ENCODE assay signal across 8 cellular contexts in genomic region chr3:52769786-52770445, GRCh38. TPM values are rescaled to one million over a fixed set of nuclear protein-coding genes. Genes with fewer than 3 reads are reported as not detected.
DNase-seq lines count a peak whose midpoint lies in the region; ATAC-seq, FAIRE-seq and TF ChIP-seq lines count a peak whose summit lies in the region.

No MANE protein-coding gene starts in this region.

- no peak for TF ChIP-seq CTCF in AG04450 (IDR thresholded peaks at IDR 0.05; ENCODE audit: low read depth, low read length)
- no peak for TF ChIP-seq CTCF in HL-60 (IDR thresholded peaks at IDR 0.05; ENCODE audit: insufficient read depth, low read length)
- no peak for TF ChIP-seq CTCF in ascending aorta (IDR thresholded peaks at IDR 0.05)
- TF ChIP-seq CTCF in HepG2 (CRISPR knock-in tag; IDR thresholded peaks at IDR 0.05) = no peak
- TF ChIP-seq CTCF in upper lobe of left lung (IDR thresholded peaks at IDR 0.05) = no peak

- CTCF ChIA-PET in AG04450 (lab: Charles Lee) = no interaction called here
- CTCF ChIA-PET in HepG2 (lab: Yijun Ruan, JAX; ENCODE audit: low intra/inter-chr PET ratio, low total read pairs) = no interaction called here

- no peaks in the 10 kb centered on the region for H3K9me3 ChIP-seq in AG04450 (ENCODE audit: control insufficient read depth, insufficient read depth, low read length)
- H3K9me3 ChIP-seq in ascending aorta = no peaks in the 10 kb centered on the region
- H3K9me3 ChIP-seq in HepG2 (ENCODE audit: low read length) = no peaks in the 10 kb centered on the region
- no peaks in the 10 kb centered on the region for H3K9me3 ChIP-seq in upper lobe of left lung

- in situ Hi-C loops in HepG2 (cut with HindIII; ENCODE audit: extremely low pct_ligation_motif_present, low pct_unique_long_range_greater_than_20kb) = no loop called here

- FAIRE-seq in HepG2 (lab: Jason Lieb, UNC) = no peak

- H3K79me2 ChIP-seq in HepG2 (ENCODE audit: insufficient read depth, low read length) = peaks cover 17% of the 10 kb centered on the region

- no peak for DNase-seq in AG04450 (ENCODE audit: low read depth, low spot score)
- no peak for DNase-seq in HL-60 (ENCODE audit: low read depth in 1 of 2, low spot score in 1 of 2)
- DNase-seq in ascending aorta (ENCODE audit: low spot score in 2 of 2) = no peak
- no peak for DNase-seq in HepG2 (ENCODE audit: low spot score)
- DNase-seq in upper lobe of left lung = no peak
- no peak for DNase-seq in superior temporal gyrus (ENCODE audit: extremely low spot score)
- DNase-seq in NCI-H510A treated with DMSO at 0.1 percent for 48 hours (lab: John Stamatoyannopoulos, UW) = no peak
- no peak for DNase-seq in NK-92 treated with Interleukin-12 subunit alpha and Interleukin-12 subunit beta, amount 100 ng/mL, for 24 hours (lab: John Stamatoyannopoulos, UW)

- H3K4me2 ChIP-seq in HepG2 (ENCODE audit: low read depth, low read length) = peak overlapping the region; percentile 94

- 20% methylated on average over 13 of the region's 13 CpGs for WGBS in HepG2 (ENCODE audit: low lambda C conversion rate)
- WGBS in upper lobe of left lung, 2 donors = 20 to 26% methylated on average over 13 of the region's 13 CpGs

- ATAC-seq in HepG2 = 0 out of 3 replicates have a peak, but pooled peaks have one; percentile 5
- ATAC-seq in upper lobe of left lung (ENCODE audit: low FRiP score in 2 of 2) = no peak

- no peak for TF ChIP-seq EP300 in HepG2 (IDR thresholded peaks at IDR 0.05; ENCODE audit: low read depth in 2 of 2, low read length in 2 of 2)
- TF ChIP-seq EP300 in HepG2 (CRISPR knock-in tag; IDR thresholded peaks at IDR 0.05; ENCODE audit: borderline replicate concordance) = no peak
- no peak for TF ChIP-seq EP300 in upper lobe of left lung (IDR thresholded peaks at IDR 0.05)

- BruUV-seq in HepG2 (replicated peaks; lab: Mats Ljungman, UMichigan) = TSS peak; percentile 52

- H3K27ac ChIP-seq in AG04450 (ENCODE audit: low read depth, low read length) (no peak overlapping the region), HL-60 (replicated peaks) (peak overlapping the region; percentile 89), ascending aorta (peak overlapping the region in 1 of 2 donors; percentile 53), HepG2 (ENCODE audit: extremely low read length, insufficient read depth, low read length) (peak overlapping the region; percentile 80), upper lobe of left lung (peak overlapping the region in 3 of 4 donors; percentile 74 to 85 (median 82))

- H2AFZ ChIP-seq in HepG2 (ENCODE audit: low read length) = no peak overlapping the region

- intact Hi-C loops in ascending aorta (cut with DNase I) (loop anchor here (2.0 to 5.0 kb wide), 2 partner anchors 62 to 127 kb away; partner anchors contain the start of genes ITIH4 and STIMATE), HepG2 (cut with micrococcal nuclease; ENCODE audit: unreplicated experiment) (loop anchor here (2.0 to 10.0 kb wide), 2 partner anchors 17 to 55 kb away; no protein-coding TSS in a partner anchor)

- H3K4me3 ChIP-seq in AG04450 (ENCODE audit: low read depth, low read length) = peak overlapping the region; percentile 90
- peak overlapping the region; percentile 99 for H3K4me3 ChIP-seq in HL-60 (replicated peaks; ENCODE audit: insufficient read depth, low read length)
- H3K4me3 ChIP-seq in ascending aorta = peak overlapping the region; percentile 90 to 92
- peak overlapping the region; percentile 52 to 89 (median 72) for H3K4me3 ChIP-seq in HepG2 (replicated peaks in 1 of 3; ENCODE audit: insufficient read depth in 1 of 3, low read depth in 2 of 3, low read length in 3 of 3)
- H3K4me3 ChIP-seq in upper lobe of left lung = peak overlapping the region; percentile 77 to 94 (median 88)

- H3K4me1 ChIP-seq in ascending aorta (peaks cover 7 to 8% of the 10 kb centered on the region in 2 donors), HepG2 (ENCODE audit: insufficient read depth, low read length) (peaks cover 52% of the 10 kb centered on the region), upper lobe of left lung (peaks cover 12 to 23% (median 17%) of the 10 kb centered on the region in 4 donors)

- no peak for TF ChIP-seq RAD21 in HepG2 (CRISPR knock-in tag; IDR thresholded peaks at IDR 0.05)

- no peak for TF ChIP-seq POLR2A in HepG2 (IDR thresholded peaks at IDR 0.05; ENCODE audit: insufficient read depth in 1 of 2, low read depth in 2 of 2, low read length in 2 of 2)
- no peak for TF ChIP-seq POLR2A in upper lobe of left lung (IDR thresholded peaks at IDR 0.05)

- H3K27me3 ChIP-seq in AG04450 (ENCODE audit: control insufficient read depth, insufficient read depth, low read length) (no peaks in the 10 kb centered on the region), HL-60 (ENCODE audit: insufficient read depth, poor library complexity, severe bottlenecking) (no peaks in the 10 kb centered on the region), ascending aorta (no peaks in the 10 kb centered on the region), HepG2 (ENCODE audit: control insufficient read depth in 1 of 2, insufficient read depth in 2 of 2, low read length in 2 of 2) (no peaks in the 10 kb centered on the region), upper lobe of left lung (no peaks in the 10 kb centered on the region)

- POLR2A ChIA-PET in AG04450 (lab: Yijun Ruan, JAX) (interaction anchor here (1.1 kb wide), 1 partner anchor 29 kb away, joined by 4 read pairs; no protein-coding TSS in a partner anchor), HepG2 (lab: Yijun Ruan, JAX) (interaction anchor here (0.7 to 18.4 kb wide), 13 partner anchors 10 to 127 kb away, joined by 3 to 466 read pairs (median 5); partner anchors contain the start of genes GLT8D1, ITIH3, SPCS1 and STIMATE)

- no peaks in the 10 kb centered on the region for H4K20me1 ChIP-seq in HepG2 (ENCODE audit: insufficient read depth, low read length)

- peak overlapping the region; percentile 79 for H3K9ac ChIP-seq in HepG2 (ENCODE audit: insufficient read depth, low read depth, low read length)

- H3K36me3 ChIP-seq in ascending aorta (peaks cover under 1 to 18% of the 10 kb centered on the region in 2 donors), HepG2 (replicated peaks in 1 of 2; ENCODE audit: control insufficient read depth in 1 of 2, insufficient read depth in 2 of 2, low read length in 2 of 2) (peaks cover 9 to 24% of the 10 kb centered on the region in 2 experiments; a peak in 4 of 5 replicates), upper lobe of left lung (peaks cover 0 to 31% (median 11%) of the 10 kb centered on the region in 4 donors)

RNA-seq across cellular contexts. Expression of gene NEK4, which starts 0.8 kb away (rescaled TPM):
- polyA plus RNA-seq in AG04450 (2011; rRNA removed) = 13.4 and 14.4 TPM in 2 replicates
- 23.2 and 23.3 TPM in 2 replicates for polyA minus RNA-seq in AG04450 (2011; rRNA and poly(A)+ RNA removed)
- total RNA-seq in ascending aorta = 11.4 TPM
- 38.0 and 38.5 TPM in 2 replicates for total RNA-seq in HepG2 (2016; rRNA removed; fragmentation: Illumina TruSeq; extraction: Trizol)
- 18.0 and 19.7 TPM in 2 replicates for total RNA-seq in HepG2 (2016; cell fraction: cytosol; rRNA removed; fragmentation: Illumina TruSeq; extraction: Trizol; ENCODE audit: low read depth)
- 34.9 and 36.4 TPM in 2 replicates for total RNA-seq in HepG2 (2016; cell fraction: insoluble cytoplasmic fraction; rRNA removed; fragmentation: Illumina TruSeq; extraction: Trizol)
- total RNA-seq in HepG2 (2016; cell fraction: membrane; rRNA removed; fragmentation: Illumina TruSeq; extraction: Trizol) = 51.1 and 53.4 TPM in 2 replicates
- total RNA-seq in HepG2 (2016; cell fraction: nucleus; rRNA removed; fragmentation: Illumina TruSeq; extraction: Trizol) = 26.1 and 33.6 TPM in 2 replicates
- polyA plus RNA-seq in HepG2 (2011; rRNA removed) = 16.5 and 16.7 TPM in 2 replicates
- polyA plus RNA-seq in HepG2 (2011; cell fraction: cytosol; rRNA removed) = 8.4 and 11.3 TPM in 2 replicates
- polyA plus RNA-seq in HepG2 (2011; cell fraction: nucleus; rRNA removed) = 13.6 and 17.2 TPM in 2 replicates
- 13.3 and 14.9 TPM in 2 replicates for polyA plus RNA-seq in HepG2 (2012)
- 8.7 and 9.1 TPM in 2 replicates for polyA plus RNA-seq in HepG2 (2016; cell fraction: cytosol; fragmentation: Illumina TruSeq; extraction: Trizol; ENCODE audit: low read depth)
- polyA plus RNA-seq in HepG2 (2016; cell fraction: insoluble cytoplasmic fraction; fragmentation: Illumina TruSeq; extraction: Trizol; ENCODE audit: low read depth) = 27.2 and 31.1 TPM in 2 replicates
- polyA plus RNA-seq in HepG2 (2016; cell fraction: membrane; fragmentation: Illumina TruSeq; extraction: Trizol; ENCODE audit: low read depth) = 22.7 and 22.9 TPM in 2 replicates
- 31.4 and 31.8 TPM in 2 replicates for polyA plus RNA-seq in HepG2 (2016; cell fraction: nucleus; fragmentation: Illumina TruSeq; extraction: Trizol; ENCODE audit: insufficient read depth, low read depth)
- 8.2 and 15.1 TPM in 2 replicates for polyA minus RNA-seq in HepG2 (2011; rRNA and poly(A)+ RNA removed; ENCODE audit: low replicate concordance)
- 12.0 and 14.8 TPM in 2 replicates for polyA minus RNA-seq in HepG2 (2011; cell fraction: cytosol; rRNA and poly(A)+ RNA removed)
- polyA minus RNA-seq in HepG2 (2011; cell fraction: nucleus; rRNA and poly(A)+ RNA removed) = 31.7 and 49.4 TPM in 2 replicates
- total RNA-seq in upper lobe of left lung = 10 to 100 TPM; 17.8 to 28.6 (median 24.2) TPM

RNA-seq across cellular contexts. Expression of gene ITIH1, which starts 7.5 kb away (rescaled TPM):
- polyA plus RNA-seq in AG04450 (2011; rRNA removed) = not detected in 2 replicates
- not detected in 2 replicates for polyA minus RNA-seq in AG04450 (2011; rRNA and poly(A)+ RNA removed)
- 2.0 TPM for total RNA-seq in ascending aorta
- total RNA-seq in HepG2 (2016; rRNA removed; fragmentation: Illumina TruSeq; extraction: Trizol) = 9.8 and 12.3 TPM in 2 replicates
- total RNA-seq in HepG2 (2016; cell fraction: cytosol; rRNA removed; fragmentation: Illumina TruSeq; extraction: Trizol; ENCODE audit: low read depth) = 7.6 and 10.0 TPM in 2 replicates
- total RNA-seq in HepG2 (2016; cell fraction: insoluble cytoplasmic fraction; rRNA removed; fragmentation: Illumina TruSeq; extraction: Trizol) = 7.8 and 12.6 TPM in 2 replicates
- total RNA-seq in HepG2 (2016; cell fraction: membrane; rRNA removed; fragmentation: Illumina TruSeq; extraction: Trizol) = 10.1 and 13.2 TPM in 2 replicates
- 10.1 and 14.4 TPM in 2 replicates for total RNA-seq in HepG2 (2016; cell fraction: nucleus; rRNA removed; fragmentation: Illumina TruSeq; extraction: Trizol)
- polyA plus RNA-seq in HepG2 (2011; rRNA removed) = 19.6 and 46.5 TPM in 2 replicates
- 19.0 and 27.6 TPM in 2 replicates for polyA plus RNA-seq in HepG2 (2011; cell fraction: cytosol; rRNA removed)
- 84.4 and 124 TPM in 2 replicates for polyA plus RNA-seq in HepG2 (2011; cell fraction: nucleus; rRNA removed)
- 39.9 and 42.6 TPM in 2 replicates for polyA plus RNA-seq in HepG2 (2012)
- polyA plus RNA-seq in HepG2 (2016; cell fraction: cytosol; fragmentation: Illumina TruSeq; extraction: Trizol; ENCODE audit: low read depth) = 8.5 and 8.8 TPM in 2 replicates
- 9.1 and 10.1 TPM in 2 replicates for polyA plus RNA-seq in HepG2 (2016; cell fraction: insoluble cytoplasmic fraction; fragmentation: Illumina TruSeq; extraction: Trizol; ENCODE audit: low read depth)
- 8.5 and 11.6 TPM in 2 replicates for polyA plus RNA-seq in HepG2 (2016; cell fraction: membrane; fragmentation: Illumina TruSeq; extraction: Trizol; ENCODE audit: low read depth)
- 21.9 and 26.1 TPM in 2 replicates for polyA plus RNA-seq in HepG2 (2016; cell fraction: nucleus; fragmentation: Illumina TruSeq; extraction: Trizol; ENCODE audit: insufficient read depth, low read depth)
- polyA minus RNA-seq in HepG2 (2011; rRNA and poly(A)+ RNA removed; ENCODE audit: low replicate concordance) = 17.9 TPM in 1 of 2 replicates, not detected in the other
- 5.0 and 10.8 TPM in 2 replicates for polyA minus RNA-seq in HepG2 (2011; cell fraction: cytosol; rRNA and poly(A)+ RNA removed)
- 9.7 and 16.8 TPM in 2 replicates for polyA minus RNA-seq in HepG2 (2011; cell fraction: nucleus; rRNA and poly(A)+ RNA removed)
- total RNA-seq in upper lobe of left lung = under 1 TPM in 2 of 6 donors, not detected in 4; 0.40 to 0.54 TPM

RNA-seq across cellular contexts. Expression of gene ITIH3, which starts 24.7 kb away (rescaled TPM):
- polyA plus RNA-seq in AG04450 (2011; rRNA removed) (0.72 and 0.86 TPM in 2 replicates), HepG2 (2011; rRNA removed) (632 and 1,233 TPM in 2 replicates)
- 1.0 and 1.5 TPM in 2 replicates for polyA minus RNA-seq in AG04450 (2011; rRNA and poly(A)+ RNA removed)
- total RNA-seq in ascending aorta (38.3 TPM), HepG2 (2016; rRNA removed; fragmentation: Illumina TruSeq; extraction: Trizol) (38.9 and 105 TPM in 2 replicates), upper lobe of left lung (10 to 100 TPM in 2 of 6 donors, 1 to 10 TPM in 4; 2.1 to 13.5 (median 7.0) TPM)
- total RNA-seq in HepG2 (2016; cell fraction: cytosol; rRNA removed; fragmentation: Illumina TruSeq; extraction: Trizol; ENCODE audit: low read depth) = 10.8 and 12.0 TPM in 2 replicates
- total RNA-seq in HepG2 (2016; cell fraction: insoluble cytoplasmic fraction; rRNA removed; fragmentation: Illumina TruSeq; extraction: Trizol) = 37.6 and 103 TPM in 2 replicates
- 14.7 and 16.8 TPM in 2 replicates for total RNA-seq in HepG2 (2016; cell fraction: membrane; rRNA removed; fragmentation: Illumina TruSeq; extraction: Trizol)
- total RNA-seq in HepG2 (2016; cell fraction: nucleus; rRNA removed; fragmentation: Illumina TruSeq; extraction: Trizol) = 132 and 140 TPM in 2 replicates
- 347 and 666 TPM in 2 replicates for polyA plus RNA-seq in HepG2 (2011; cell fraction: cytosol; rRNA removed)
- 3,464 and 4,379 TPM in 2 replicates for polyA plus RNA-seq in HepG2 (2011; cell fraction: nucleus; rRNA removed)
- polyA plus RNA-seq in HepG2 (2012) = 718 and 962 TPM in 2 replicates
- 7.0 and 7.3 TPM in 2 replicates for polyA plus RNA-seq in HepG2 (2016; cell fraction: cytosol; fragmentation: Illumina TruSeq; extraction: Trizol; ENCODE audit: low read depth)
- 31.3 and 36.2 TPM in 2 replicates for polyA plus RNA-seq in HepG2 (2016; cell fraction: insoluble cytoplasmic fraction; fragmentation: Illumina TruSeq; extraction: Trizol; ENCODE audit: low read depth)
- 10.3 TPM in 2 replicates for polyA plus RNA-seq in HepG2 (2016; cell fraction: membrane; fragmentation: Illumina TruSeq; extraction: Trizol; ENCODE audit: low read depth)
- polyA plus RNA-seq in HepG2 (2016; cell fraction: nucleus; fragmentation: Illumina TruSeq; extraction: Trizol; ENCODE audit: insufficient read depth, low read depth) = 273 and 284 TPM in 2 replicates
- polyA minus RNA-seq in HepG2 (2011; rRNA and poly(A)+ RNA removed; ENCODE audit: low replicate concordance) = 0.26 and 415 TPM in 2 replicates
- polyA minus RNA-seq in HepG2 (2011; cell fraction: cytosol; rRNA and poly(A)+ RNA removed) = 134 and 348 TPM in 2 replicates
- polyA minus RNA-seq in HepG2 (2011; cell fraction: nucleus; rRNA and poly(A)+ RNA removed) = 662 and 1,024 TPM in 2 replicates
